In the genomic region with DNA sequence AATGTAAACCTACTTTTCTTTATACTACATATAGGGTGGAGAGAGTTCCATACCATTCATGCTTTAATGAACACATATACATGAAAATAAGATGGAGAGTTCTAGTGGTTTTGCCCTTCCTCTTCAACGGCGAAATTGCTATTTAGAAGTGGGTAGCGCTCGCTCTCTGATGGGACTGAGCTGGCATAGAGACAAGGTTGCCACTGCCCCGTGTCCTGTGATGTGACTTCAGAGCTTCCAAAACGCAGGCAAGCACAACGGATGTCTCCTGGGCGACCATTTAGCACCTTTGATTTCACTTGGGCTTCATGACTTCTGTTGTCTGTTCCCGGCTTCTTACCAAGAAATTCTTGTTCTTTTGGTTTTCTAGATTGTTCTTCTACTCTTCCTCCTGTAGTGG, we compare ENCODE assay signal across 1 cellular context.
TF ChIP-seq lines count a peak whose summit lies in the region.

No MANE protein-coding gene starts in this region.

TF ChIP-seq in GM23338, 12 proteins besides CTCF, POLR2A, EP300 and RAD21 (continued from another document):
- TF ChIP-seq ZNF462 (CRISPR knock-in tag; IDR thresholded peaks at IDR 0.05) (no peak), ZNF114 (CRISPR knock-in tag; IDR thresholded peaks at IDR 0.05) (no peak), STAT1 (IDR thresholded peaks at IDR 0.05; ENCODE audit: unreplicated experiment) (no peak), POLR2AphosphoS5 (IDR thresholded peaks at IDR 0.05; ENCODE audit: low read depth) (no peak), REST (IDR thresholded peaks at IDR 0.05; ENCODE audit: unreplicated experiment) (no peak), EZH2 (IDR thresholded peaks at IDR 0.05; ENCODE audit: low read depth, unreplicated experiment) (no peak), EZH2phosphoT487 (IDR thresholded peaks at IDR 0.05; ENCODE audit: unreplicated experiment) (no peak)
- TF ChIP-seq, protein P1, sequence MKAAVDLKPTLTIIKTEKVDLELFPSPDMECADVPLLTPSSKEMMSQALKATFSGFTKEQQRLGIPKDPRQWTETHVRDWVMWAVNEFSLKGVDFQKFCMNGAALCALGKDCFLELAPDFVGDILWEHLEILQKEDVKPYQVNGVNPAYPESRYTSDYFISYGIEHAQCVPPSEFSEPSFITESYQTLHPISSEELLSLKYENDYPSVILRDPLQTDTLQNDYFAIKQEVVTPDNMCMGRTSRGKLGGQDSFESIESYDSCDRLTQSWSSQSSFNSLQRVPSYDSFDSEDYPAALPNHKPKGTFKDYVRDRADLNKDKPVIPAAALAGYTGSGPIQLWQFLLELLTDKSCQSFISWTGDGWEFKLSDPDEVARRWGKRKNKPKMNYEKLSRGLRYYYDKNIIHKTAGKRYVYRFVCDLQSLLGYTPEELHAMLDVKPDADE (IDR thresholded peaks at IDR 0.05): no peak
